Comparison of ENCODE assay signal across 15 cellular contexts in genomic region chr6:163301721-163302635, GRCh38.
"Had no signal": no experiment of that assay in that cellular context is flagged by ENCODE, and none has a peak within 500 bp of the region (broad histone marks: within the 10 kb centered on the region; RNA-seq: fewer than 3 reads in every experiment).

No MANE protein-coding gene starts in this region.

- H3K9me3 ChIP-seq: SJSA1, tibial nerve had no signal

- H3K36me3 ChIP-seq: SJSA1, tibial nerve had no signal

- H3K4me1 ChIP-seq: SJSA1 had no signal

- H3K4me3 ChIP-seq: lung, SJSA1, skin epidermis, tibial nerve had no signal

- ATAC-seq: activated CD8-positive, alpha-beta T cell treated with anti-CD3 and anti-CD28 coated beads for 36 hours; effector memory CD8-positive, alpha-beta T cell; natural killer cell had no signal

- H3K27ac ChIP-seq: epithelial cell of prostate, SJSA1, skin epidermis, VCaP had no signal

- DNase-seq: activated CD8-positive, alpha-beta memory T cell treated with anti-CD3 and anti-CD28 coated beads, Interleukin-2, amount 50 U/mL, for 4 hours; activated CD8-positive, alpha-beta T cell treated with anti-CD3 and anti-CD28 coated beads for 36 hours; activated naive CD8-positive, alpha-beta T cell treated with anti-CD3 and anti-CD28 coated beads, Interleukin-2, amount 10 ng/mL, durations not matched to agents 7 days and 5 days; aorta; caudate nucleus; cortex of kidney; effector memory CD8-positive, alpha-beta T cell; natural killer cell; T-helper 9 cell had no signal

- H3K27me3 ChIP-seq: SJSA1, tibial nerve had no signal
